In genomic region chrX:47704736-47705135, GRCh38 we compare ENCODE assay signal across 32 cellular contexts.
"Had no signal": no experiment of that assay in that cellular context is flagged by ENCODE, and none has a peak within 500 bp of the region (broad histone marks: within the 10 kb centered on the region; RNA-seq: fewer than 3 reads in every experiment).

No MANE protein-coding gene starts in this region.

- DNase-seq: hypothalamus; immature natural killer cell; kidney; left colon; left ventricle myocardium inferior; midbrain; mucosa of descending colon; naive thymus-derived CD4-positive, alpha-beta T cell; nucleus accumbens; pancreas; posterior cingulate gyrus; retina; right cardiac atrium; stimulated activated CD4-positive, alpha-beta T cell treated with anti-CD3 and anti-CD28 coated beads, Interleukin-12 subunit alpha, Interleukin-12 subunit beta, amount 100 ng/mL, for 4 hours; stimulated activated CD4-positive, alpha-beta T cell treated with anti-CD3 and anti-CD28 coated beads, Interleukin-15, amount 100 ng/mL, for 24 hours; stimulated activated CD4-positive, alpha-beta T cell treated with anti-CD3 and anti-CD28 coated beads, Interleukin-2, amount 100 ng/mL, for 24 hours; stimulated activated CD4-positive, alpha-beta T cell treated with anti-CD3 and anti-CD28 coated beads, Interleukin-4, amount 100 ng/mL, for 1 hour; stimulated activated naive B cell treated with anti-CD40 and anti-IgM and Interleukin-4, amounts not matched to agents 10 μg/mL and 1 μg/mL and 100 μg/mL, for 72 hours; stimulated activated naive CD8-positive, alpha-beta T cell treated with anti-CD3 and anti-CD28 coated beads, Interleukin-15, Interleukin-2, amounts not matched to agents 100 U/mL and 50 U/mL, for 24 hours; stomach; testis; thyroid gland; transverse colon; upper lobe of right lung had no signal

- FAIRE-seq: islet of Langerhans, kidney, pancreas, urothelium cell line had no signal

- H3K27me3 ChIP-seq: stomach, testis, thyroid gland, transverse colon, upper lobe of right lung had no signal

- H3K4me3 ChIP-seq: left ventricle myocardium inferior, lung, mucosa of descending colon, pancreas, prostate gland, skin epidermis, stomach, testis, thyroid gland, transverse colon, upper lobe of right lung had no signal

- H3K4me3 Mint-ChIP-seq: immature natural killer cell; memory B cell; naive thymus-derived CD4-positive, alpha-beta T cell; natural killer cell treated with Interleukin-12 subunit alpha and Interleukin-12 subunit beta and Interleukin-15 and Interleukin-18, amount 100 ng/mL, for 72 hours; neural crest cell; stimulated activated naive B cell treated with anti-CD40 and anti-IgM and Interleukin-4, amounts not matched to agents 10 μg/mL and 1 μg/mL and 100 μg/mL, for 72 hours had no signal

- H3K36me3 ChIP-seq: left ventricle myocardium inferior, pancreas, prostate gland, stomach, thyroid gland, transverse colon, upper lobe of right lung had no signal

- H3K27ac Mint-ChIP-seq: immature natural killer cell; memory B cell; naive thymus-derived CD4-positive, alpha-beta T cell; natural killer cell treated with Interleukin-12 subunit alpha and Interleukin-12 subunit beta and Interleukin-15 and Interleukin-18, amount 100 ng/mL, for 72 hours; stimulated activated naive B cell treated with anti-CD40 and anti-IgM and Interleukin-4, amounts not matched to agents 10 μg/mL and 1 μg/mL and 100 μg/mL, for 72 hours had no signal

- H3K36me3 Mint-ChIP-seq: immature natural killer cell; memory B cell; naive thymus-derived CD4-positive, alpha-beta T cell; natural killer cell treated with Interleukin-12 subunit alpha and Interleukin-12 subunit beta and Interleukin-15 and Interleukin-18, amount 100 ng/mL, for 72 hours; stimulated activated naive B cell treated with anti-CD40 and anti-IgM and Interleukin-4, amounts not matched to agents 10 μg/mL and 1 μg/mL and 100 μg/mL, for 72 hours had no signal

- H3K4me1 Mint-ChIP-seq: immature natural killer cell; memory B cell; naive thymus-derived CD4-positive, alpha-beta T cell; neural crest cell; stimulated activated naive B cell treated with anti-CD40 and anti-IgM and Interleukin-4, amounts not matched to agents 10 μg/mL and 1 μg/mL and 100 μg/mL, for 72 hours had no signal

- H3K9me3 Mint-ChIP-seq: memory B cell; natural killer cell treated with Interleukin-12 subunit alpha and Interleukin-12 subunit beta and Interleukin-15 and Interleukin-18, amount 100 ng/mL, for 72 hours; neural crest cell; stimulated activated naive B cell treated with anti-CD40 and anti-IgM and Interleukin-4, amounts not matched to agents 10 μg/mL and 1 μg/mL and 100 μg/mL, for 72 hours had no signal
